Comparison of ENCODE assay signal across 26 cellular contexts in the genomic region with DNA sequence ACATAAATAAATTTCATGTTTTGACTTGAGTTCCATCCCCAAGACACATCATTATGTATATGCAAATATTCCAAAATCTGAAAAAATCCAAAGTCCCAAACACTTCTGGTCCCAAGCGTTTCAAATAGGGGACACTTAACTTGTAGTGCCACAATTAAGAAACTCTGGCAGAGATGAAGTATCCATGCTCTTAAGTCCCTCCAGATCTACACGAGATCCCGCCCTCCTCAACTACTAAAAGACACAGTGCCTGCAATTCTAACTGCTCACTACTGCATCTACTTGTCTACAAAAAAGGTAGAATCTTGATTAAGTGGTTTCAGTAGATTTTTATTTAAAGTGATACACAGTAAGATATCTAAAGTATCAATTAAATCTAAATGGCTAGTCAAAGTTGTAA.
"Had no signal": no experiment of that assay in that cellular context is flagged by ENCODE, and none has a peak within 500 bp of the region (broad histone marks: within the 10 kb centered on the region; RNA-seq: fewer than 3 reads in every experiment).

No MANE protein-coding gene starts in this region.

- H3K27ac ChIP-seq: colonic mucosa, epithelial cell of prostate, esophagus squamous epithelium, heart right ventricle, lower lobe of right lung had no signal

- DNase-seq: colonic mucosa; cortex of kidney; effector CD8-positive, alpha-beta T cell; effector memory CD8-positive, alpha-beta T cell; endodermal cell; erythroblast; esophagus squamous epithelium; foreskin fibroblast; foreskin melanocyte; gastrocnemius medialis; glutamatergic neuron; head of caudate nucleus; heart right ventricle; hippocampal formation; left colon; left ventricle myocardium superior; lower lobe of right lung; mesenchymal stem cell; mucosa of descending colon had no signal

- H3K27me3 Mint-ChIP-seq: dendritic cell treated with granulocyte-macrophage colony-stimulating factor and Interleukin-4, amounts not matched to agents 40 ng/mL and 50 ng/mL, for 4 days; effector memory CD8-positive, alpha-beta T cell had no signal

- ATAC-seq: effector memory CD8-positive, alpha-beta T cell; esophagus mucosa; gastrocnemius medialis; heart right ventricle; left colon; left ventricle myocardium superior; mucosa of descending colon had no signal

- H3K27ac Mint-ChIP-seq: dendritic cell treated with granulocyte-macrophage colony-stimulating factor and Interleukin-4, amounts not matched to agents 40 ng/mL and 50 ng/mL, for 4 days; effector memory CD8-positive, alpha-beta T cell; endodermal cell; mesothelial cell of epicardium had no signal

- H3K4me3 ChIP-seq: colonic mucosa, esophagus squamous epithelium, gastrocnemius medialis, heart right ventricle, lower lobe of right lung, mucosa of descending colon had no signal

- H3K27me3 ChIP-seq: colonic mucosa, esophagus squamous epithelium, gastrocnemius medialis, heart right ventricle had no signal

- H3K4me3 Mint-ChIP-seq: dendritic cell treated with granulocyte-macrophage colony-stimulating factor and Interleukin-4, amounts not matched to agents 40 ng/mL and 50 ng/mL, for 4 days; effector memory CD8-positive, alpha-beta T cell; endodermal cell; mesothelial cell of epicardium had no signal

- H3K36me3 ChIP-seq: colonic mucosa, esophagus squamous epithelium, gastrocnemius medialis, heart right ventricle, lower lobe of right lung had no signal

- H3K9me3 Mint-ChIP-seq: dendritic cell treated with granulocyte-macrophage colony-stimulating factor and Interleukin-4, amounts not matched to agents 40 ng/mL and 50 ng/mL, for 4 days; effector memory CD8-positive, alpha-beta T cell; endodermal cell; mesothelial cell of epicardium had no signal

- H3K4me1 ChIP-seq: colonic mucosa had no signal

- H3K9me3 ChIP-seq: colonic mucosa, esophagus squamous epithelium, gastrocnemius medialis, heart right ventricle, lower lobe of right lung, mucosa of descending colon had no signal

- FAIRE-seq: endometrium, islet of Langerhans, keratinocyte had no signal

- H3K36me3 Mint-ChIP-seq: mesothelial cell of epicardium had no signal
